Comparison of ENCODE assay signal across 9 cellular contexts in the genomic region with DNA sequence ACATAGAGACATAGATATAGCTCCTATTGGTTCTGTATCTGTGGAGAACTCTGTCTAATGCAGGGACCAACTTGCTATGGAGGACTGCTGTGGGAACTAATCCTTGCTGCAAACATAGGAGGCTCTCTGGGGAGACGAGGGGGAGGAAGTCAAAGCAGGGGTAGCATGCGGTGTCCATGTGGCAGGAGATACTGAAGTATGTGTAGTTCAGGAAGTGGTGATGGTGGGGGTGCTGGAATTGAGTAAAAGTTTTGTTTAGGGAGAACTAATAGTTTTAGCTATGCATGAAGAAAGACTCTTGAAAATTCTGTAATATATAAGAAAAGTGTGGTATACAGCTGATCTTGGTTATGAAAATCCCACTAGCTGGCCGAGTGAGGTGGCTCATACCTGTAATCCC.
A peak's percentile ranks its signal among the peaks of the same experiment; 100 is the strongest.
DNase-seq lines count a peak whose midpoint lies in the region; ATAC-seq and FAIRE-seq lines count a peak whose summit lies in the region.
"Had no signal": no experiment of that assay in that cellular context is flagged by ENCODE, and none has a peak within 500 bp of the region (broad histone marks: within the 10 kb centered on the region; RNA-seq: fewer than 3 reads in every experiment).

No MANE protein-coding gene starts in this region.

- no peak for DNase-seq in activated T-cell treated with anti-CD3 and anti-CD28 coated beads, Interleukin-2, amount 50 U/mL, for 24 hours
- DNase-seq in activated T-cell treated with anti-CD3 and anti-CD28 coated beads for 4 hours (no peak), small intestine (peak; percentile 25), NAMALWA (ENCODE audit: low spot score) (no peak), urothelium cell line (ENCODE audit: low spot score) (no peak), GOT3 (lab: John Stamatoyannopoulos, UW) (no peak)
- DNase-seq in activated naive CD4-positive, alpha-beta T cell treated with anti-CD3 and anti-CD28 coated beads, Interleukin-2, amount 50 U/mL, for 72 hours (ENCODE audit: low spot score in 2 of 2): no peak
- DNase-seq: kidney had no signal

- H3K27ac Mint-ChIP-seq in activated T-cell treated with anti-CD3 and anti-CD28 coated beads, Interleukin-2, amount 50 U/mL, for 24 hours: peak overlapping the region; percentile 95
- H3K27ac Mint-ChIP-seq in activated naive CD4-positive, alpha-beta T cell treated with anti-CD3 and anti-CD28 coated beads, Interleukin-2, amount 50 U/mL, for 72 hours: peak overlapping the region; percentile 73 to 87

- H3K27me3 ChIP-seq in small intestine (ENCODE audit: control insufficient read depth in 2 of 2, insufficient read depth in 2 of 2, low read length in 2 of 2): no peaks in the 10 kb centered on the region

- no peaks in the 10 kb centered on the region for H3K36me3 ChIP-seq in small intestine (ENCODE audit: control insufficient read depth in 2 of 2, insufficient read depth in 2 of 2, low read length in 2 of 2)

- H3K4me3 Mint-ChIP-seq in activated T-cell treated with anti-CD3 and anti-CD28 coated beads, Interleukin-2, amount 50 U/mL, for 24 hours: peak overlapping the region; percentile 43

- no peak for FAIRE-seq in small intestine (lab: Jason Lieb, UNC)
- no peak for FAIRE-seq in urothelium cell line (lab: Jason Lieb, UNC)
- FAIRE-seq: kidney had no signal

- peaks cover 32% of the 10 kb centered on the region for H3K36me3 Mint-ChIP-seq in activated T-cell treated with anti-CD3 and anti-CD28 coated beads, Interleukin-2, amount 50 U/mL, for 24 hours (ENCODE audit: low read depth)
- peaks cover 8 to 16% of the 10 kb centered on the region in 2 donors for H3K36me3 Mint-ChIP-seq in activated naive CD4-positive, alpha-beta T cell treated with anti-CD3 and anti-CD28 coated beads, Interleukin-2, amount 50 U/mL, for 72 hours

- peaks cover 87% of the 10 kb centered on the region for H3K4me1 Mint-ChIP-seq in activated T-cell treated with anti-CD3 and anti-CD28 coated beads, Interleukin-2, amount 50 U/mL, for 24 hours (ENCODE audit: low read depth)

- 65 to 88% (median 75%) methylated on average over 3 of the region's 3 CpGs for WGBS in small intestine, 3 donors

- no peaks in the 10 kb centered on the region for H3K9me3 Mint-ChIP-seq in activated T-cell treated with anti-CD3 and anti-CD28 coated beads, Interleukin-2, amount 50 U/mL, for 24 hours
- peaks cover 7 to 8% of the 10 kb centered on the region in 2 donors for H3K9me3 Mint-ChIP-seq in activated naive CD4-positive, alpha-beta T cell treated with anti-CD3 and anti-CD28 coated beads, Interleukin-2, amount 50 U/mL, for 72 hours

- peak; percentile 41 for ATAC-seq in HG03457 (IDR thresholded peaks at IDR 0.05; ENCODE audit: unreplicated experiment)
- peak; percentile 40 to 67 for ATAC-seq in activated naive CD4-positive, alpha-beta T cell treated with anti-CD3 and anti-CD28 coated beads, Interleukin-2, amount 50 U/mL, for 72 hours

- no peak overlapping the region for H3K4me3 ChIP-seq in small intestine (ENCODE audit: low read depth in 1 of 2, low read length in 2 of 2)

- no peaks in the 10 kb centered on the region for H3K9me3 ChIP-seq in small intestine (ENCODE audit: control insufficient read depth, low read depth)

- H3K27ac ChIP-seq in small intestine (ENCODE audit: low read depth in 1 of 2, low read length in 1 of 2): peak overlapping the region in 1 of 2 donors; percentile 53

- no peaks in the 10 kb centered on the region for H3K27me3 Mint-ChIP-seq in activated T-cell treated with anti-CD3 and anti-CD28 coated beads, Interleukin-2, amount 50 U/mL, for 24 hours

- peaks cover 0 to 4% of the 10 kb centered on the region in 2 donors for H3K4me1 ChIP-seq in small intestine (ENCODE audit: control insufficient read depth in 2 of 2, insufficient read depth in 1 of 2, low read depth in 1 of 2, low read length in 1 of 2)
